In genomic region chr2:884027-884748, GRCh38 we compare ENCODE assay signal across 19 cellular contexts.
"Had no signal": no experiment of that assay in that cellular context is flagged by ENCODE, and none has a peak within 500 bp of the region (broad histone marks: within the 10 kb centered on the region; RNA-seq: fewer than 3 reads in every experiment).

No MANE protein-coding gene starts in this region.

- H3K4me1 Mint-ChIP-seq: activated CD4-positive, alpha-beta memory T cell treated with anti-CD3 and anti-CD28 coated beads, Interleukin-2, amount 10 ng/mL, durations not matched to agents 7 days and 5 days; activated naive CD4-positive, alpha-beta T cell treated with anti-CD3 and anti-CD28 coated beads, Interleukin-2, amount 50 U/mL, for 24 hours; central memory CD8-positive, alpha-beta T cell had no signal

- H3K27me3 ChIP-seq: ascending aorta, uterus had no signal

- H3K27ac Mint-ChIP-seq: activated CD4-positive, alpha-beta memory T cell treated with anti-CD3 and anti-CD28 coated beads, Interleukin-2, amount 10 ng/mL, durations not matched to agents 7 days and 5 days; activated naive CD4-positive, alpha-beta T cell treated with anti-CD3 and anti-CD28 coated beads, Interleukin-2, amount 50 U/mL, for 24 hours; activated T-cell treated with anti-CD3 and anti-CD28 coated beads, Interleukin-2, amount 50 U/mL, for 72 hours; memory B cell; naive thymus-derived CD4-positive, alpha-beta T cell; stimulated activated naive CD8-positive, alpha-beta T cell treated with anti-CD3 and anti-CD28 coated beads, Interleukin-15, Interleukin-2, amounts not matched to agents 100 ng/mL and 50 ng/mL, for 24 hours; T-helper 2 cell treated with Interferon-gamma antibody and Interleukin-4, amounts not matched to agents 5 μg/mL and 100 μg/mL, for 36 hours; WTC11 had no signal

- ATAC-seq: activated T-cell treated with anti-CD3 and anti-CD28 coated beads, Interleukin-2, amount 50 U/mL, for 72 hours; left lung; naive thymus-derived CD4-positive, alpha-beta T cell; WTC11 had no signal

- H3K9me3 ChIP-seq: ascending aorta, left lung, neutrophil, tibial nerve, uterus had no signal

- H3K9me3 Mint-ChIP-seq: activated CD4-positive, alpha-beta memory T cell treated with anti-CD3 and anti-CD28 coated beads, Interleukin-2, amount 10 ng/mL, durations not matched to agents 7 days and 5 days; activated naive CD4-positive, alpha-beta T cell treated with anti-CD3 and anti-CD28 coated beads, Interleukin-2, amount 50 U/mL, for 24 hours; activated T-cell treated with anti-CD3 and anti-CD28 coated beads, Interleukin-2, amount 50 U/mL, for 72 hours; central memory CD8-positive, alpha-beta T cell; memory B cell; stimulated activated naive CD8-positive, alpha-beta T cell treated with anti-CD3 and anti-CD28 coated beads, Interleukin-15, Interleukin-2, amounts not matched to agents 100 ng/mL and 50 ng/mL, for 24 hours; T-helper 2 cell treated with Interferon-gamma antibody and Interleukin-4, amounts not matched to agents 5 μg/mL and 100 μg/mL, for 36 hours had no signal

- H3K27ac ChIP-seq: ascending aorta, left lung, neutrophil, uterus had no signal

- H3K4me3 Mint-ChIP-seq: activated CD4-positive, alpha-beta memory T cell treated with anti-CD3 and anti-CD28 coated beads, Interleukin-2, amount 10 ng/mL, durations not matched to agents 7 days and 5 days; activated naive CD4-positive, alpha-beta T cell treated with anti-CD3 and anti-CD28 coated beads, Interleukin-2, amount 50 U/mL, for 24 hours; activated T-cell treated with anti-CD3 and anti-CD28 coated beads, Interleukin-2, amount 50 U/mL, for 72 hours; central memory CD8-positive, alpha-beta T cell; memory B cell; naive thymus-derived CD4-positive, alpha-beta T cell; stimulated activated naive CD8-positive, alpha-beta T cell treated with anti-CD3 and anti-CD28 coated beads, Interleukin-15, Interleukin-2, amounts not matched to agents 100 ng/mL and 50 ng/mL, for 24 hours; T-helper 2 cell treated with Interferon-gamma antibody and Interleukin-4, amounts not matched to agents 5 μg/mL and 100 μg/mL, for 36 hours; WTC11 had no signal

- DNase-seq: activated CD4-positive, alpha-beta memory T cell treated with anti-CD3 and anti-CD28 coated beads, Interleukin-2, amount 10 ng/mL, durations not matched to agents 7 days and 5 days; activated CD4-positive, alpha-beta T cell treated with anti-CD3 and anti-CD28 coated beads for 4 hours; activated gamma-delta T cell; activated T-cell treated with anti-CD3 and anti-CD28 coated beads, Interleukin-2, amount 50 U/mL, for 72 hours; cortex of kidney; hypothalamus; left lung; naive thymus-derived CD4-positive, alpha-beta T cell; stimulated activated CD4-positive, alpha-beta T cell treated with anti-CD3 and anti-CD28 coated beads, Interleukin-12 subunit alpha, Interleukin-12 subunit beta, amount 100 ng/mL, for 4 hours; uterus had no signal

- H3K36me3 Mint-ChIP-seq: activated naive CD4-positive, alpha-beta T cell treated with anti-CD3 and anti-CD28 coated beads, Interleukin-2, amount 50 U/mL, for 24 hours; memory B cell; naive thymus-derived CD4-positive, alpha-beta T cell; WTC11 had no signal
